ENCODE assay signal across 10 cellular contexts in the genomic region with DNA sequence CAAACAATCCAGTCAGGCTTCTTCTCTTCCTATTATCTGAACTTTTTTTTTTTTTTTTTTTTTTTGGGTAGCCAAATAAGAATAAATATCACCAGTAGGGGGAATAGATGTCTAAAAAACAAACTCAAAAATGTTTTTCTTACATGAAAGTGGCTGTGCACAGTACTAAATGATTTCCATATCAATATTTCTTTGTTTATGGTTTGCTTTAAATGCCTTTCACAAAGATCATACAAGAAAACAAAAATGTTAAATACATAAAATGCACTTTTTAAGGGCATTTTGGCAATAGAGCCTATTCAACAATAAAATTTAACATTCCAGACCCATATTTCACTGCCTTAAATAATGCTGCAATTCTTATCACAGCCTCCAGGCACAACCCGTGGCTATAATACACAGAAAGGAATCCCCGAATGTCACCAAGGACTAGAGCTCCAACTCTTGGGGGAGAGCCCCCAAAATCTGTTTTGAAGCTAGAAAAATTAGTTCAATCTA.
A peak's percentile ranks its signal among the peaks of the same experiment; 100 is the strongest.
DNase-seq lines count a peak whose midpoint lies in the region; ATAC-seq, FAIRE-seq and TF ChIP-seq lines count a peak whose summit lies in the region.
"Had no signal": no experiment of that assay in that cellular context is flagged by ENCODE, and none has a peak within 500 bp of the region (broad histone marks: within the 10 kb centered on the region; RNA-seq: fewer than 3 reads in every experiment).

No MANE protein-coding gene starts in this region.

- no peaks in the 10 kb centered on the region for H4K20me1 ChIP-seq in IMR-90 (ENCODE audit: insufficient read depth, low read length)
- H4K20me1 ChIP-seq in astrocyte (ENCODE audit: insufficient read depth, low read length) = no peaks in the 10 kb centered on the region

- H4K5ac ChIP-seq in IMR-90 (ENCODE audit: low read depth, low read length) = no peak overlapping the region

- H4K91ac ChIP-seq in IMR-90 (ENCODE audit: insufficient read depth, low read depth, low read length) = no peak overlapping the region

- H3K4me3 ChIP-seq in IMR-90 (ENCODE audit: insufficient read depth, low read depth, low read length) (no peak overlapping the region), astrocyte (ENCODE audit: insufficient read depth, low read depth, low read length) (no peak overlapping the region)
- no peak overlapping the region for H3K4me3 ChIP-seq in effector memory CD4-positive, alpha-beta T cell (ENCODE audit: insufficient read depth, low read depth, low read length, poor library complexity, severe bottlenecking)
- H3K4me3 ChIP-seq: lung had no signal

- H2AK5ac ChIP-seq in IMR-90 (ENCODE audit: low read depth, low read length) = no peak overlapping the region

- POLR2A ChIA-PET in IMR-90 (lab: Charles Lee; ENCODE audit: unreplicated experiment) = no interaction called here

- no peak for DNase-seq in CD14-positive monocyte (ENCODE audit: low spot score)
- DNase-seq in IMR-90 = peak; percentile 32
- no peak for DNase-seq in astrocyte (ENCODE audit: low read depth)
- DNase-seq in midbrain (lab: John Stamatoyannopoulos, UW) = peak; percentile 20
- DNase-seq in effector memory CD4-positive, alpha-beta T cell = no peak
- no peak for DNase-seq in NCI-H2227 treated with DMSO at 0.1 percent for 48 hours (lab: John Stamatoyannopoulos, UW)
- DNase-seq in GM10266 (ENCODE audit: extremely low spot score) = no peak
- DNase-seq in GF-D8 (lab: John Stamatoyannopoulos, UW) = no peak
- DNase-seq: activated CD4-positive, alpha-beta T cell treated with anti-CD3 and anti-CD28 coated beads for 48 hours had no signal

- no peak for TF ChIP-seq POLR2A in IMR-90 (IDR thresholded peaks at IDR 0.05; ENCODE audit: low read depth, low read length)

- H3K27me3 ChIP-seq in IMR-90 (ENCODE audit: control insufficient read depth, insufficient read depth, low read length) (peaks cover 19% of the 10 kb centered on the region), astrocyte (ENCODE audit: insufficient read depth, low read length) (peaks cover 2% of the 10 kb centered on the region)
- no peaks in the 10 kb centered on the region for H3K27me3 ChIP-seq in effector memory CD4-positive, alpha-beta T cell (replicated peaks; ENCODE audit: control insufficient read depth, insufficient read depth, low read length, poor library complexity, severe bottlenecking)

- H3K9ac ChIP-seq in IMR-90 (ENCODE audit: low read depth, low read length) = no peak overlapping the region
- H3K9ac ChIP-seq in astrocyte (ENCODE audit: low read length) = no peak overlapping the region

- H3K9me1 ChIP-seq in IMR-90 (ENCODE audit: insufficient read depth, low read length) = no peaks in the 10 kb centered on the region

- H3K27me3 Mint-ChIP-seq in CD14-positive monocyte (ENCODE audit: low read depth in 3 of 3) (no peaks in the 10 kb centered on the region), astrocyte (ENCODE audit: low read depth, unreplicated experiment) (peaks cover 13% of the 10 kb centered on the region)

- H2AFZ ChIP-seq in IMR-90 (replicated peaks; ENCODE audit: low read length, poor library complexity) (no peak overlapping the region), astrocyte (ENCODE audit: low read depth, low read length) (no peak overlapping the region)

- no peak overlapping the region for H4K8ac ChIP-seq in IMR-90 (ENCODE audit: low read depth in 2 of 2, low read length in 2 of 2)

- no peak overlapping the region for H2BK5ac ChIP-seq in IMR-90 (ENCODE audit: low read depth, low read length, poor library complexity, severe bottlenecking)

- H3K27ac Mint-ChIP-seq in CD14-positive monocyte = peak overlapping the region in 1 of 7 donors; percentile 36
- H3K27ac Mint-ChIP-seq in astrocyte (ENCODE audit: unreplicated experiment) = no peak overlapping the region

- H3K4ac ChIP-seq in IMR-90 (ENCODE audit: low read depth, low read length) = no peak overlapping the region

- H3K79me2 ChIP-seq in astrocyte (ENCODE audit: insufficient read depth, low read length) = no peaks in the 10 kb centered on the region

- CTCF ChIA-PET in IMR-90 (lab: Yijun Ruan, JAX) = no interaction called here

- peak; percentile 82 for ATAC-seq in IMR-90 (ENCODE audit: low read depth)

- H2BK20ac ChIP-seq in IMR-90 (ENCODE audit: low read depth, low read length) = no peak overlapping the region

- H2BK120ac ChIP-seq in IMR-90 (ENCODE audit: low read depth, low read length) = no peak overlapping the region

- H3K36me3 Mint-ChIP-seq in CD14-positive monocyte (peaks cover 9 to 24% of the 10 kb centered on the region in 2 donors), astrocyte (ENCODE audit: low read depth, unreplicated experiment) (no peaks in the 10 kb centered on the region)

- BruUV-seq in IMR-90 (replicated peaks; lab: Mats Ljungman, UMichigan) = no TSS peak

- H2AK9ac ChIP-seq in IMR-90 (replicated peaks; ENCODE audit: low read depth, low read length, poor library complexity) = no peak overlapping the region

- H3K4me2 ChIP-seq in IMR-90 (ENCODE audit: low read depth, low read length) = no peak overlapping the region
- H3K4me2 ChIP-seq in astrocyte (ENCODE audit: low read length) = no peak overlapping the region

- peak; percentile 27; the same call in 1 of the 2 replicates for TF ChIP-seq RAD21 in IMR-90 (IDR thresholded peaks at IDR 0.05; ENCODE audit: low read length)

- H2BK15ac ChIP-seq in IMR-90 (ENCODE audit: low read depth, low read length) = no peak overlapping the region

- H3K36me3 ChIP-seq in IMR-90 (ENCODE audit: control insufficient read depth, insufficient read depth, low read length) (no peaks in the 10 kb centered on the region), astrocyte (ENCODE audit: insufficient read depth, low read length) (no peaks in the 10 kb centered on the region)
- H3K36me3 ChIP-seq in effector memory CD4-positive, alpha-beta T cell (ENCODE audit: control insufficient read depth, insufficient read depth, low read length) = no peaks in the 10 kb centered on the region

- no peaks in the 10 kb centered on the region for H3K4me1 ChIP-seq in IMR-90 (ENCODE audit: control insufficient read depth, insufficient read depth, low read length)
- no peaks in the 10 kb centered on the region for H3K4me1 ChIP-seq in astrocyte (ENCODE audit: insufficient read depth, low read length)
- no peaks in the 10 kb centered on the region for H3K4me1 ChIP-seq in effector memory CD4-positive, alpha-beta T cell (ENCODE audit: control insufficient read depth, insufficient read depth, low read length, poor library complexity, severe bottlenecking)

- no peak for FAIRE-seq in astrocyte (lab: Jason Lieb, UNC)

- H3K9me3 Mint-ChIP-seq in CD14-positive monocyte = peaks cover 0 to 4% (median 0%) of the 10 kb centered on the region in 7 donors
- peaks cover 5% of the 10 kb centered on the region for H3K9me3 Mint-ChIP-seq in astrocyte (ENCODE audit: unreplicated experiment)

- WGBS in IMR-90 (ENCODE audit: extremely low coverage in 2 of 2, insufficient read length in 1 of 2), 2 experiments = no CpG with 5 or more reads among the region's 2 CpGs

- dilution Hi-C loops in IMR-90 (cut with HindIII; ENCODE audit: low sequenced_read_pairs, unreplicated experiment) = no loop called here

- H3K9me3 ChIP-seq in IMR-90 (ENCODE audit: control insufficient read depth, insufficient read depth, low read length) (no peaks in the 10 kb centered on the region), astrocyte (ENCODE audit: insufficient read depth, low read depth, low read length) (no peaks in the 10 kb centered on the region)
- no peaks in the 10 kb centered on the region for H3K9me3 ChIP-seq in effector memory CD4-positive, alpha-beta T cell (ENCODE audit: control insufficient read depth, low read length)

- no peak overlapping the region for H3K14ac ChIP-seq in IMR-90 (replicated peaks; ENCODE audit: low read depth, low read length)

- H3K27ac ChIP-seq in IMR-90 (ENCODE audit: insufficient read depth, low read length) (no peak overlapping the region), astrocyte (ENCODE audit: low read depth, low read length) (no peak overlapping the region)
- no peak overlapping the region for H3K27ac ChIP-seq in effector memory CD4-positive, alpha-beta T cell (ENCODE audit: insufficient read depth, low read length, poor library complexity, severe bottlenecking)

- no peaks in the 10 kb centered on the region for H3K79me1 ChIP-seq in IMR-90 (ENCODE audit: low read depth in 1 of 2, low read length in 2 of 2)

- H3K4me3 Mint-ChIP-seq in CD14-positive monocyte = no peak overlapping the region
- H3K4me3 Mint-ChIP-seq in astrocyte (ENCODE audit: unreplicated experiment) = no peak overlapping the region

- no peak overlapping the region for H3K18ac ChIP-seq in IMR-90 (ENCODE audit: low read depth, low read length)

- intact Hi-C loops in CD14-positive monocyte (cut with micrococcal nuclease) (loop anchor here in 1 of 2 donors (10.0 kb wide), 1 partner anchor 92 kb away; the partner anchor contains the start of gene TBCA), IMR-90 (cut with micrococcal nuclease) (loop anchor here (1.0 to 10.0 kb wide), 3 partner anchors 141 to 433 kb away; no protein-coding TSS in a partner anchor)

- H3K4me1 Mint-ChIP-seq in CD14-positive monocyte (peaks cover 45% of the 10 kb centered on the region), astrocyte (ENCODE audit: low read depth, unreplicated experiment) (no peaks in the 10 kb centered on the region)

- in situ Hi-C loops in IMR-90 (cut with MboI; ENCODE audit: low sequenced_read_pairs) = loop anchor here (10.0 kb wide), 1 partner anchor 408 kb away; no protein-coding TSS in a partner anchor

- no peak overlapping the region for H3K56ac ChIP-seq in IMR-90 (ENCODE audit: extremely low read depth, insufficient read depth, low read length)

- no peak overlapping the region for H3K23ac ChIP-seq in IMR-90 (ENCODE audit: low read depth, low read length)

- peak; percentile 63 for TF ChIP-seq CTCF in CD14-positive monocyte (IDR thresholded peaks at IDR 0.05)
- TF ChIP-seq CTCF in IMR-90 (conservative IDR thresholded peaks at IDR 0.05; ENCODE audit: low read depth, low read length) = peak; percentile 40
- peak; percentile 26 for TF ChIP-seq CTCF in astrocyte (IDR thresholded peaks at IDR 0.05; ENCODE audit: insufficient read depth, low read depth, low read length)
- no peak for TF ChIP-seq CTCF in GM10266 (IDR thresholded peaks at IDR 0.05; ENCODE audit: control insufficient read depth, insufficient read depth, low read depth, missing control alignments)

TF ChIP-seq in IMR-90, 13 proteins besides CTCF, POLR2A, EP300 and RAD21:
- TF ChIP-seq CEBPB (IDR thresholded peaks at IDR 0.05; ENCODE audit: low read depth, low read length) (no peak), SMC3 (IDR thresholded peaks at IDR 0.05; ENCODE audit: low read depth, low read length) (peak; percentile 36; the same call in 1 of the 2 replicates)

Comparison
In these comparisons a context has a peak if more than half of its experiments do, and no peak if none do; other contexts are left out.
1. DNase-seq: peak in IMR-90 (single experiment) and midbrain (single experiment); none in CD14-positive monocyte (single experiment), astrocyte (single experiment), effector memory CD4-positive, alpha-beta T cell (0 of 3), NCI-H2227 treated with DMSO at 0.1 percent for 48 hours (single experiment), GM10266 (single experiment) and GF-D8 (single experiment).